10 cellular contexts compared by ENCODE assay signal in the genomic region with DNA sequence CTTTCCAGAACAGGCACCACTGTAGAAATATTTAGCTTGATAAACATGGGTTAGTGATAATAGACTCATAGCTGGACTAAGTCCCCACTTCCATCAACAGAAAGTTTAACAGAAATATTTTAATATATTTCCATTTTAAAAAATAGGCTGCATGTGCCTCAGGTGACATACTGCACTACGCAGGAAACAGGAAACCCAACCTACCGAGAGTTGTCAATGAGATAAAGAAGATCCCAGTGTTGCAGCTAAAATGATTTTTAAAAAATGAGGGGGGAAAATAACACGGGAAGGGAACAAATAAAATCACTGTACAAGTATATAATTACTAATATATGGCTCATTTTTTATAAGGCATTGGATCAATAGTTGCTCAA.
DNase-seq lines count a peak whose midpoint lies in the region; ATAC-seq and TF ChIP-seq lines count a peak whose summit lies in the region.
"Had no signal": no experiment of that assay in that cellular context is flagged by ENCODE, and none has a peak within 500 bp of the region (broad histone marks: within the 10 kb centered on the region; RNA-seq: fewer than 3 reads in every experiment).

No MANE protein-coding gene starts in this region.

- H3K27ac ChIP-seq in suprapubic skin: no peak overlapping the region
- H3K27ac ChIP-seq in WERI-Rb-1: no peak overlapping the region

- H3K4me3 ChIP-seq in suprapubic skin: peak overlapping the region; percentile 26
- H3K4me3 ChIP-seq in WERI-Rb-1 (ENCODE audit: low read depth, low read length): no peak overlapping the region

- peaks cover 8% of the 10 kb centered on the region for H3K36me3 ChIP-seq in suprapubic skin
- no peaks in the 10 kb centered on the region for H3K36me3 ChIP-seq in WERI-Rb-1

- H3K9me3 Mint-ChIP-seq in activated naive CD4-positive, alpha-beta T cell treated with anti-CD3 and anti-CD28 coated beads, Interleukin-2, amount 50 U/mL, for 24 hours: no peaks in the 10 kb centered on the region
- no peaks in the 10 kb centered on the region for H3K9me3 Mint-ChIP-seq in central memory CD8-positive, alpha-beta T cell
- H3K9me3 Mint-ChIP-seq: dendritic cell treated with granulocyte-macrophage colony-stimulating factor and Interleukin-4, amounts not matched to agents 40 ng/mL and 50 ng/mL, for 4 days had no signal

- DNase-seq in activated naive CD4-positive, alpha-beta T cell treated with Interleukin-2 at 50 U/mL for 16 hours: no peak
- no peak for DNase-seq in central memory CD8-positive, alpha-beta T cell (ENCODE audit: low spot score in 2 of 2)
- DNase-seq in suprapubic skin (ENCODE audit: low spot score in 2 of 2) (no peak), HCEC 1CT (no peak), WERI-Rb-1 (no peak)
- DNase-seq: NCI-H1694 had no signal

- no peaks in the 10 kb centered on the region for H3K27me3 Mint-ChIP-seq in activated naive CD4-positive, alpha-beta T cell treated with anti-CD3 and anti-CD28 coated beads, Interleukin-2, amount 50 U/mL, for 24 hours
- no peaks in the 10 kb centered on the region for H3K27me3 Mint-ChIP-seq in central memory CD8-positive, alpha-beta T cell

- no peaks in the 10 kb centered on the region for H3K4me1 ChIP-seq in suprapubic skin

- peak overlapping the region; percentile 96 for H3K27ac Mint-ChIP-seq in activated naive CD4-positive, alpha-beta T cell treated with anti-CD3 and anti-CD28 coated beads, Interleukin-2, amount 50 U/mL, for 24 hours
- H3K27ac Mint-ChIP-seq in central memory CD8-positive, alpha-beta T cell (ENCODE audit: low read depth): peak overlapping the region; percentile 95
- H3K27ac Mint-ChIP-seq: dendritic cell treated with granulocyte-macrophage colony-stimulating factor and Interleukin-4, amounts not matched to agents 40 ng/mL and 50 ng/mL, for 4 days had no signal

- 54% methylated on average over 3 of the region's 3 CpGs for WGBS in suprapubic skin

- no peaks in the 10 kb centered on the region for H3K36me3 Mint-ChIP-seq in activated naive CD4-positive, alpha-beta T cell treated with anti-CD3 and anti-CD28 coated beads, Interleukin-2, amount 50 U/mL, for 24 hours
- H3K36me3 Mint-ChIP-seq in central memory CD8-positive, alpha-beta T cell (ENCODE audit: insufficient read depth): peaks cover 13% of the 10 kb centered on the region

- ATAC-seq in HG03520 (IDR thresholded peaks at IDR 0.05; ENCODE audit: unreplicated experiment): peak; percentile 1
- peak; percentile 35 for ATAC-seq in central memory CD8-positive, alpha-beta T cell (replicated peaks; ENCODE audit: extremely low read depth, poor library complexity, severe bottlenecking)
- ATAC-seq in HG03571 (IDR thresholded peaks at IDR 0.05; ENCODE audit: unreplicated experiment): no peak

- TF ChIP-seq CTCF in suprapubic skin (IDR thresholded peaks at IDR 0.05): no peak
- TF ChIP-seq CTCF in WERI-Rb-1 (IDR thresholded peaks at IDR 0.05; ENCODE audit: low read depth, low read length): no peak

- H3K4me3 Mint-ChIP-seq in activated naive CD4-positive, alpha-beta T cell treated with anti-CD3 and anti-CD28 coated beads, Interleukin-2, amount 50 U/mL, for 24 hours: peak overlapping the region; percentile 88
- H3K4me3 Mint-ChIP-seq in central memory CD8-positive, alpha-beta T cell: peak overlapping the region; percentile 89

- H3K4me1 Mint-ChIP-seq in activated naive CD4-positive, alpha-beta T cell treated with anti-CD3 and anti-CD28 coated beads, Interleukin-2, amount 50 U/mL, for 24 hours: peaks cover 45% of the 10 kb centered on the region
- H3K4me1 Mint-ChIP-seq in central memory CD8-positive, alpha-beta T cell: peaks cover 33% of the 10 kb centered on the region

- H3K27me3 ChIP-seq in suprapubic skin (no peaks in the 10 kb centered on the region), WERI-Rb-1 (ENCODE audit: insufficient read depth, low read depth, severe bottlenecking) (no peaks in the 10 kb centered on the region)

- no peak for TF ChIP-seq POLR2A in suprapubic skin (IDR thresholded peaks at IDR 0.05)

- H3K9me3 ChIP-seq in suprapubic skin (no peaks in the 10 kb centered on the region), WERI-Rb-1 (ENCODE audit: severe bottlenecking) (no peaks in the 10 kb centered on the region)

- TF ChIP-seq EP300 in suprapubic skin (IDR thresholded peaks at IDR 0.05): no peak
